ENCODE assay signal across 1 cellular context in genomic region chr3:18423401-18424212, GRCh38.
TF ChIP-seq lines count a peak whose summit lies in the region.

No MANE protein-coding gene starts in this region.

TF ChIP-seq in K562, 482 proteins besides CTCF, POLR2A, EP300 and RAD21 (continued from another document):
- TF ChIP-seq MGA (IDR thresholded peaks at IDR 0.05) (no peak), COPS2 (conservative IDR thresholded peaks at IDR 0.05) (no peak), CSDE1 (IDR thresholded peaks at IDR 0.05) (no peak), SIRT6 (IDR thresholded peaks at IDR 0.05; ENCODE audit: low read depth, low read length) (no peak)
- TF ChIP-seq, protein P1, sequence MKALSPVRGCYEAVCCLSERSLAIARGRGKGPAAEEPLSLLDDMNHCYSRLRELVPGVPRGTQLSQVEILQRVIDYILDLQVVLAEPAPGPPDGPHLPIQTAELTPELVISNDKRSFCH (CRISPR knock-in tag; IDR thresholded peaks at IDR 0.05), result no peak
- TF ChIP-seq, protein P1 (tag; IDR thresholded peaks at IDR 0.05), result no peak
- TF ChIP-seq, protein P2, sequence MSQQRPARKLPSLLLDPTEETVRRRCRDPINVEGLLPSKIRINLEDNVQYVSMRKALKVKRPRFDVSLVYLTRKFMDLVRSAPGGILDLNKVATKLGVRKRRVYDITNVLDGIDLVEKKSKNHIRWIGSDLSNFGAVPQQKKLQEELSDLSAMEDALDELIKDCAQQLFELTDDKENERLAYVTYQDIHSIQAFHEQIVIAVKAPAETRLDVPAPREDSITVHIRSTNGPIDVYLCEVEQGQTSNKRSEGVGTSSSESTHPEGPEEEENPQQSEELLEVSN (IDR thresholded peaks at IDR 0.05; ENCODE audit: borderline replicate concordance in 1 of 2, extremely low read depth in 1 of 2, insufficient read depth in 1 of 2, insufficient read length in 1 of 2, low read depth in 1 of 2, low read length in 1 of 2, poor library complexity in 1 of 2, severe bottlenecking in 1 of 2), result no peak
